In the genomic region with DNA sequence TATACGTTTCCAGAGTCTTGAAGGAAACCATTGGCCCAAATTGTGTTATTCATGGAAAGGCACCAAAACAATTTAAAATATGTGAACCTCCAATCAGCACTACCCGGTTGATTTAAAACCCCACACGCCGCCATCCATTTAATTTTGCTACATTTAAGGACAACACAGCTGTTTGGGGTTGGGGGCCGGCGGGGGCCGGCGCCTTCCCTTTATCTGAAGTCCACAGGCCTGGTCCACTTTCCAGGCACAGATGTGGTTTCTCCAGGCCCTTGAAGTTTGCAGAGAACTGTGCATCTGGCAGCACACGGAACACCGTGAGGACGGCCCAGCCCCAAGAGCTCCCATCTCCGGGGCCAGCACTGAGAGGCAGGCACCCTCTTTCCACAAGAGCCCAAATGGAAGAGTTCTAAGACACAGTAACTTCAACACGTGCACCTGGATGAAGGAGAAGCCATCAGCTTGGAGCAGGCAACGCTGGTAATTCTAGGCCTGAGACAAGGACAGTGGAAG, we compare ENCODE assay signal across 23 cellular contexts. TPM values are rescaled to one million over a fixed set of nuclear protein-coding genes. Genes with fewer than 3 reads are reported as not detected.
"Had no signal": no experiment of that assay in that cellular context is flagged by ENCODE, and none has a peak within 500 bp of the region (broad histone marks: within the 10 kb centered on the region; RNA-seq: fewer than 3 reads in every experiment).

No MANE protein-coding gene starts in this region.

- H3K9me3 ChIP-seq: esophagus muscularis mucosa, gastrocnemius medialis, right atrium auricular region, sigmoid colon, suprapubic skin, thyroid gland had no signal

- H3K4me1 ChIP-seq: gastrocnemius medialis, thyroid gland had no signal

- H3K4me3 Mint-ChIP-seq: dendritic cell treated with granulocyte-macrophage colony-stimulating factor and Interleukin-4, amounts not matched to agents 40 ng/mL and 50 ng/mL, for 4 days; effector memory CD8-positive, alpha-beta T cell; immature natural killer cell; mesothelial cell of epicardium; natural killer cell; type B pancreatic cell had no signal

- H3K27me3 ChIP-seq: right atrium auricular region had no signal

- H3K27ac Mint-ChIP-seq: dendritic cell treated with granulocyte-macrophage colony-stimulating factor and Interleukin-4, amounts not matched to agents 40 ng/mL and 50 ng/mL, for 4 days; effector memory CD8-positive, alpha-beta T cell; immature natural killer cell; mesothelial cell of epicardium; natural killer cell; type B pancreatic cell had no signal

- H3K4me1 Mint-ChIP-seq: immature natural killer cell, natural killer cell had no signal

- H3K27ac ChIP-seq: epithelial cell of prostate, esophagus muscularis mucosa, gastrocnemius medialis, right atrium auricular region, sigmoid colon, skin epidermis, suprapubic skin, thyroid gland had no signal

- DNase-seq: effector memory CD8-positive, alpha-beta T cell; gastrocnemius medialis; immature natural killer cell; natural killer cell; sigmoid colon; stimulated activated CD4-positive, alpha-beta T cell treated with anti-CD3 and anti-CD28 coated beads, Interleukin-2, amount 100 ng/mL, for 48 hours; stimulated activated naive CD8-positive, alpha-beta T cell treated with anti-CD3 and anti-CD28 coated beads, Interleukin-15, Interleukin-2, amounts not matched to agents 100 U/mL and 50 U/mL, for 24 hours; thyroid gland had no signal

- H3K9me3 Mint-ChIP-seq: dendritic cell treated with granulocyte-macrophage colony-stimulating factor and Interleukin-4, amounts not matched to agents 40 ng/mL and 50 ng/mL, for 4 days; immature natural killer cell; mesothelial cell of epicardium; natural killer cell; type B pancreatic cell had no signal

- ATAC-seq: effector memory CD8-positive, alpha-beta T cell; gastrocnemius medialis; left colon; natural killer cell; stimulated activated naive CD8-positive, alpha-beta T cell treated with anti-CD3 and anti-CD28 coated beads, Interleukin-15, Interleukin-2, amounts not matched to agents 100 U/mL and 50 U/mL, for 24 hours had no signal

- H3K36me3 ChIP-seq: esophagus muscularis mucosa, gastrocnemius medialis, right atrium auricular region, sigmoid colon, suprapubic skin, thyroid gland had no signal

- H3K36me3 Mint-ChIP-seq: immature natural killer cell, mesothelial cell of epicardium, natural killer cell, type B pancreatic cell had no signal

- H3K27me3 Mint-ChIP-seq: type B pancreatic cell had no signal

- H3K4me3 ChIP-seq: esophagus muscularis mucosa, gastrocnemius medialis, right atrium auricular region, sigmoid colon, skin epidermis, suprapubic skin, thyroid gland had no signal

- FAIRE-seq: colon, keratinocyte, urothelium cell line had no signal

RNA-seq across cellular contexts. Expression of gene FRMD1, which starts 16.8 kb away (rescaled TPM):
- total RNA-seq: fibroblast of villous mesenchyme, mesothelial cell of epicardium, mucosa of gallbladder, myocyte, natural killer cell had no signal
- polyA plus RNA-seq: immature natural killer cell, keratinocyte had no signal
